Comparison of ENCODE assay signal across 20 cellular contexts in genomic region chr3:39187372-39188155, GRCh38. TPM values are rescaled to one million over a fixed set of nuclear protein-coding genes. Genes with fewer than 3 reads are reported as not detected.
"Had no signal": no experiment of that assay in that cellular context is flagged by ENCODE, and none has a peak within 500 bp of the region (broad histone marks: within the 10 kb centered on the region; RNA-seq: fewer than 3 reads in every experiment).

No MANE protein-coding gene starts in this region.

- H3K4me1 ChIP-seq: foreskin keratinocyte had no signal

- H3K4me3 Mint-ChIP-seq: activated CD8-positive, alpha-beta T cell treated with anti-CD3 and anti-CD28 coated beads, Interleukin-2, amount 10 ng/mL, durations not matched to agents 7 days and 5 days; activated naive CD4-positive, alpha-beta T cell treated with anti-CD3 and anti-CD28 coated beads for 36 hours; activated T-cell treated with anti-CD3 and anti-CD28 coated beads, Interleukin-2, amount 50 U/mL, for 4 hours; immature natural killer cell; nephron progenitor cell; stimulated activated naive CD8-positive, alpha-beta T cell treated with anti-CD3 and anti-CD28 coated beads, Interleukin-15, Interleukin-2, amounts not matched to agents 100 ng/mL and 50 ng/mL, for 24 hours had no signal

- H3K36me3 Mint-ChIP-seq: immature natural killer cell had no signal

- H3K27ac ChIP-seq: foreskin keratinocyte, hepatocyte, tibial artery, WERI-Rb-1 had no signal

- ATAC-seq: activated CD8-positive, alpha-beta T cell treated with anti-CD3 and anti-CD28 coated beads, Interleukin-2, amount 10 ng/mL, durations not matched to agents 7 days and 5 days; activated T-cell treated with anti-CD3 and anti-CD28 coated beads, Interleukin-2, amount 50 U/mL, for 4 hours; foreskin keratinocyte; mucosa of descending colon had no signal

- H2AFZ ChIP-seq: hepatocyte had no signal

- H3K27ac Mint-ChIP-seq: activated CD8-positive, alpha-beta T cell treated with anti-CD3 and anti-CD28 coated beads, Interleukin-2, amount 10 ng/mL, durations not matched to agents 7 days and 5 days; activated naive CD4-positive, alpha-beta T cell treated with anti-CD3 and anti-CD28 coated beads for 36 hours; immature natural killer cell; stimulated activated naive CD8-positive, alpha-beta T cell treated with anti-CD3 and anti-CD28 coated beads, Interleukin-15, Interleukin-2, amounts not matched to agents 100 ng/mL and 50 ng/mL, for 24 hours had no signal

- H3K4me2 ChIP-seq: hepatocyte had no signal

- FAIRE-seq: TTC549 had no signal

- H3K27me3 Mint-ChIP-seq: stimulated activated naive CD8-positive, alpha-beta T cell treated with anti-CD3 and anti-CD28 coated beads, Interleukin-15, Interleukin-2, amounts not matched to agents 100 ng/mL and 50 ng/mL, for 24 hours had no signal

- H3K4me3 ChIP-seq: hepatocyte, mucosa of descending colon, tibial artery had no signal

- DNase-seq: activated CD4-positive, alpha-beta T cell treated with anti-CD3 and anti-CD28 coated beads, Interleukin-2, amount 50 U/mL, for 1 hour; activated CD4-positive, CD25-positive, alpha-beta regulatory T cell treated with anti-CD3 and anti-CD28 coated beads, Interleukin-2, amount 50 U/mL, for 72 hours; activated CD8-positive, alpha-beta T cell treated with anti-CD3 and anti-CD28 coated beads, Interleukin-2, amount 10 ng/mL, durations not matched to agents 7 days and 5 days; activated naive CD4-positive, alpha-beta T cell treated with anti-CD3 and anti-CD28 coated beads for 36 hours; activated T-cell treated with anti-CD3 and anti-CD28 coated beads, Interleukin-2, amount 50 U/mL, for 4 hours; cerebellar nuclear complex; cortex of kidney; foreskin keratinocyte; immature natural killer cell; mesendoderm; mucosa of descending colon; nephron progenitor cell; stimulated activated CD4-positive, alpha-beta T cell treated with anti-CD3 and anti-CD28 coated beads, Interleukin-4, amount 100 ng/mL, for 24 hours; T-helper 1 cell; tibial artery; WERI-Rb-1 had no signal

- H3K9me3 ChIP-seq: mucosa of descending colon, tibial artery had no signal

- H3K79me2 ChIP-seq: hepatocyte had no signal

- H3K27me3 ChIP-seq: foreskin keratinocyte, hepatocyte, tibial artery had no signal

- H3K9me3 Mint-ChIP-seq: activated naive CD4-positive, alpha-beta T cell treated with anti-CD3 and anti-CD28 coated beads for 36 hours; activated T-cell treated with anti-CD3 and anti-CD28 coated beads, Interleukin-2, amount 50 U/mL, for 4 hours; immature natural killer cell; nephron progenitor cell; stimulated activated naive CD8-positive, alpha-beta T cell treated with anti-CD3 and anti-CD28 coated beads, Interleukin-15, Interleukin-2, amounts not matched to agents 100 ng/mL and 50 ng/mL, for 24 hours had no signal

- H3K36me3 ChIP-seq: tibial artery, WERI-Rb-1 had no signal

RNA-seq across cellular contexts. Expression of gene XIRP1, which starts 4.8 kb away (rescaled TPM):
- total RNA-seq: activated CD8-positive, alpha-beta T cell treated with anti-CD3 and anti-CD28 coated beads, Interleukin-2, amount 10 ng/mL, durations not matched to agents 7 days and 5 days; foreskin keratinocyte; liver had no signal
- polyA plus RNA-seq: foreskin keratinocyte had no signal
